11 cellular contexts compared by ENCODE assay signal in genomic region chr12:94795520-94795919, GRCh38.
DNase-seq lines count a peak whose midpoint lies in the region; ATAC-seq and TF ChIP-seq lines count a peak whose summit lies in the region.
"Had no signal": no experiment of that assay in that cellular context is flagged by ENCODE, and none has a peak within 500 bp of the region (broad histone marks: within the 10 kb centered on the region; RNA-seq: fewer than 3 reads in every experiment).

No MANE protein-coding gene starts in this region.

- H3K9me3 ChIP-seq in PC-9 (ENCODE audit: insufficient read depth, low read depth) (no peaks in the 10 kb centered on the region), mucosa of descending colon (no peaks in the 10 kb centered on the region)

- peaks cover 3% of the 10 kb centered on the region for H3K27me3 Mint-ChIP-seq in GM23338 (ENCODE audit: insufficient read depth, low read depth, poor library complexity)
- H3K27me3 Mint-ChIP-seq: brain had no signal

- CTCF ChIA-PET in PC-9 (lab: Charles Lee), result no interaction called here

- H3K27ac ChIP-seq in GM23338 (ENCODE audit: low read depth), result no peak overlapping the region
- H3K27ac ChIP-seq in PC-9, result 0 out of 2 replicates have a peak overlapping the region, but pooled peaks have one; percentile 20

- ATAC-seq in GM23338 (peak; percentile 75), GM21737 (IDR thresholded peaks at IDR 0.05; ENCODE audit: unreplicated experiment) (no peak), mucosa of descending colon (no peak)

- H3K36me3 Mint-ChIP-seq in GM23338 (ENCODE audit: low read depth), result no peaks in the 10 kb centered on the region
- H3K36me3 Mint-ChIP-seq: brain, immature natural killer cell had no signal

- H3K79me2 ChIP-seq in GM23338 (replicated peaks; ENCODE audit: insufficient read depth) (no peaks in the 10 kb centered on the region), PC-9 (ENCODE audit: low read depth) (no peaks in the 10 kb centered on the region)

- H3K4me1 Mint-ChIP-seq in GM23338, result peaks cover 20% of the 10 kb centered on the region

- H3F3A ChIP-seq in GM23338 (replicated peaks; ENCODE audit: low read depth) (no peaks in the 10 kb centered on the region), PC-9 (ENCODE audit: insufficient read depth, low read depth) (no peaks in the 10 kb centered on the region; the same call in 1 of the 2 replicates)

- POLR2A ChIA-PET in PC-9 (lab: Charles Lee; ENCODE audit: unreplicated experiment), result interaction anchor here (0.6 kb wide), 1 partner anchor 178 kb away, joined by 7 read pairs; no protein-coding TSS in a partner anchor

- BruUV-seq in PC-9 (replicated peaks; lab: Mats Ljungman, UMichigan), result no TSS peak

- no peaks in the 10 kb centered on the region for H3K9me3 Mint-ChIP-seq in GM23338
- H3K9me3 Mint-ChIP-seq: immature natural killer cell had no signal

- H2AFZ ChIP-seq in GM23338, result peak overlapping the region; percentile 24; the same call in 1 of the 2 replicates
- H2AFZ ChIP-seq in PC-9, result no peak overlapping the region

- no peak overlapping the region for H3K4me3 Mint-ChIP-seq in GM23338
- H3K4me3 Mint-ChIP-seq: brain, immature natural killer cell had no signal

- DNase-seq in GM23338 (ENCODE audit: low spot score) (peak; percentile 52), PC-9 (peak; percentile 29 to 70), fibroblast of gingiva (ENCODE audit: low read depth) (peak; percentile 33), renal cortical epithelial cell (ENCODE audit: low read depth) (peak; percentile 88), mucosa of descending colon (no peak), ureter (ENCODE audit: low spot score) (no peak)
- DNase-seq: activated CD4-positive, CD25-positive, alpha-beta regulatory T cell treated with anti-CD3 and anti-CD28 coated beads, Interleukin-2, amount 50 U/mL, for 72 hours; immature natural killer cell; NCI-H146 had no signal

- H3K27me3 ChIP-seq in GM23338 (ENCODE audit: insufficient read depth) (no peaks in the 10 kb centered on the region), PC-9 (ENCODE audit: insufficient read depth, low read depth) (no peaks in the 10 kb centered on the region)

- H3K4me1 ChIP-seq in GM23338 (ENCODE audit: insufficient read depth), result no peaks in the 10 kb centered on the region
- H3K4me1 ChIP-seq in PC-9 (replicated peaks; ENCODE audit: insufficient read depth), result peaks cover 7% of the 10 kb centered on the region
- no peaks in the 10 kb centered on the region for H3K4me1 ChIP-seq in mucosa of descending colon (ENCODE audit: low read depth)

- no peak overlapping the region for H3K4me3 ChIP-seq in GM23338
- H3K4me3 ChIP-seq in PC-9, result no peak overlapping the region
- no peak overlapping the region for H3K4me3 ChIP-seq in mucosa of descending colon

- H3K9me2 ChIP-seq in GM23338 (ENCODE audit: insufficient read depth) (no peaks in the 10 kb centered on the region), PC-9 (ENCODE audit: insufficient read depth) (0 out of 2 replicates have a peak, but pooled peaks cover 5% of the 10 kb centered on the region)

- H3K4me2 ChIP-seq in GM23338 (no peak overlapping the region), PC-9 (peak overlapping the region; percentile 27; the same call in 1 of the 2 replicates)

- intact Hi-C loops in PC-9 (cut with micrococcal nuclease; ENCODE audit: unreplicated experiment), result no loop called here
- intact Hi-C loops in mucosa of descending colon (cut with DNase I, micrococcal nuclease), result no loop called here

- H3K27ac Mint-ChIP-seq in GM23338, result no peak overlapping the region
- H3K27ac Mint-ChIP-seq: immature natural killer cell had no signal

- H4K20me1 ChIP-seq in GM23338 (replicated peaks; ENCODE audit: insufficient read depth), result no peaks in the 10 kb centered on the region
- H4K20me1 ChIP-seq in PC-9 (ENCODE audit: insufficient read depth), result no peaks in the 10 kb centered on the region

- H3K36me3 ChIP-seq in GM23338 (ENCODE audit: insufficient read depth) (no peaks in the 10 kb centered on the region), PC-9 (ENCODE audit: low read depth) (no peaks in the 10 kb centered on the region), mucosa of descending colon (ENCODE audit: low read depth) (no peaks in the 10 kb centered on the region)

- TF ChIP-seq CTCF in GM23338 (conservative IDR thresholded peaks at IDR 0.05; ENCODE audit: low read depth in 2 of 2), result no peak
- no peak for TF ChIP-seq CTCF in PC-9 (conservative IDR thresholded peaks at IDR 0.05)
- TF ChIP-seq CTCF in mucosa of descending colon (IDR thresholded peaks at IDR 0.05), result no peak

TF ChIP-seq in GM23338, 12 proteins besides CTCF, POLR2A, EP300 and RAD21:
- no peak for TF ChIP-seq NANOG (IDR thresholded peaks at IDR 0.05; ENCODE audit: borderline replicate concordance)
- TF ChIP-seq STAT1 (IDR thresholded peaks at IDR 0.05; ENCODE audit: unreplicated experiment), result no peak
- TF ChIP-seq EZH2phosphoT487 (IDR thresholded peaks at IDR 0.05; ENCODE audit: unreplicated experiment), result no peak
- TF ChIP-seq ZNF114 (CRISPR knock-in tag; IDR thresholded peaks at IDR 0.05), result no peak
- TF ChIP-seq ZNF331 (CRISPR knock-in tag; IDR thresholded peaks at IDR 0.05; ENCODE audit: low read depth), result no peak

Comparison
In these comparisons a context has a peak if more than half of its experiments do, and no peak if none do; other contexts are left out.
1. DNase-seq: peak in GM23338 (single experiment), PC-9 (2 of 2), fibroblast of gingiva (single experiment) and renal cortical epithelial cell (single experiment); none in mucosa of descending colon (0 of 3) and ureter (single experiment).